Comparison of ENCODE assay signal across 8 cellular contexts in the genomic region with DNA sequence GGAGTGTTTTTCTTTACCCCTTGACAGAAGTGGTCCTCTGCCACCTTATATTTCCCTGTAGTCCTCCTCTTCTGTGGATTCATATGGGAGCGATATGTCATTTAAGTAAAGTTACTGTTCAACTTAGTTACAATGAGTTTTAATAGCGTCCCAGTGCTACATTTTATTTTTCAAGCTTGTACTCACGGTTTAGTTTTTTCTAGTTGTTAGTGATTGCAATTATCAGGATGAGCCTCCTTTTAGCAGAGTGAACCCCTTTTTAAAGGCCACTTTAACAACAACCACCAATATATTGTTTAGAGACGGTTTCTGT. TPM values are rescaled to one million over a fixed set of nuclear protein-coding genes. Genes with fewer than 3 reads are reported as not detected.
DNase-seq lines count a peak whose midpoint lies in the region; TF ChIP-seq lines count a peak whose summit lies in the region.

No MANE protein-coding gene starts in this region.

- no peaks in the 10 kb centered on the region for H3K27me3 Mint-ChIP-seq in nephron (ENCODE audit: low read depth)

- H3K4me3 ChIP-seq in AG10803 (ENCODE audit: low read length) (peak overlapping the region; percentile 94), MG63 (peak overlapping the region; percentile 97), ectodermal cell (ENCODE audit: insufficient read depth, low read depth, low read length) (peak overlapping the region; percentile 98)

- WGBS in ectodermal cell, 2 experiments, result 0% methylated on average over 3 of the region's 4 CpGs; no CpG with 5 or more reads in 1 of the 2 experiments

- H3K4me1 Mint-ChIP-seq in nephron, result peaks cover 30% of the 10 kb centered on the region

- H3K27me3 ChIP-seq in MG63 (no peaks in the 10 kb centered on the region), ectodermal cell (ENCODE audit: control insufficient read depth, insufficient read depth, low read length, poor library complexity, severe bottlenecking) (no peaks in the 10 kb centered on the region)

- DNase-seq in AG10803 (ENCODE audit: low read depth) (no peak), MG63 (no peak), NCI-H748 (lab: John Stamatoyannopoulos, UW; ENCODE audit: unreplicated experiment) (no peak), hepatic stellate cell (ENCODE audit: low spot score) (no peak), iPS-NIHi11 (ENCODE audit: low spot score) (no peak), AG20443 (ENCODE audit: low spot score) (no peak)

- H3K36me3 Mint-ChIP-seq in nephron (ENCODE audit: low read depth), result peaks cover 32% of the 10 kb centered on the region

- peak overlapping the region; percentile 99 to 100 (median 100) for H3K27ac Mint-ChIP-seq in nephron

- H3K4me3 Mint-ChIP-seq in nephron, result peak overlapping the region; percentile 98 to 100 (median 99)

- TF ChIP-seq CTCF in AG10803 (conservative IDR thresholded peaks at IDR 0.05; ENCODE audit: low read length) (no peak), nephron (IDR thresholded peaks at IDR 0.05; ENCODE audit: unreplicated experiment in 3 of 3) (no peak)

- peaks cover 8% of the 10 kb centered on the region for H3K4me1 ChIP-seq in ectodermal cell (ENCODE audit: control insufficient read depth, insufficient read depth, low read length)

- H3K36me3 ChIP-seq in MG63, result peaks cover 52% of the 10 kb centered on the region
- H3K36me3 ChIP-seq in ectodermal cell (ENCODE audit: control insufficient read depth, insufficient read depth, low read length), result no peaks in the 10 kb centered on the region

- no peaks in the 10 kb centered on the region for H3K9me3 ChIP-seq in MG63
- H3K9me3 ChIP-seq in ectodermal cell (ENCODE audit: control insufficient read depth, low read length), result peaks cover 2% of the 10 kb centered on the region

- H3K27ac ChIP-seq in ectodermal cell (ENCODE audit: insufficient read depth, low read depth, low read length, poor library complexity, severe bottlenecking), result no peak overlapping the region

- H3K9me3 Mint-ChIP-seq in nephron, result no peaks in the 10 kb centered on the region

RNA-seq across cellular contexts. Expression of gene PCF11, which starts 1.5 kb away (rescaled TPM):
- 18.0 and 48.3 TPM in 2 replicates for total RNA-seq in MG63 (2014; rRNA removed; shearing (Covaris generic); ENCODE audit: low replicate concordance)
- polyA plus RNA-seq in ectodermal cell (2013, experiment 1 of 4), result 70.8 TPM
- polyA plus RNA-seq in ectodermal cell (2013, experiment 2 of 4), result 64.8 TPM
- 50.8 TPM for polyA plus RNA-seq in ectodermal cell (2013, experiment 3 of 4)
- polyA plus RNA-seq in ectodermal cell (2013, experiment 4 of 4), result 57.3 TPM

RNA-seq across cellular contexts. Expression of gene ANKRD42, which starts 35.1 kb away (rescaled TPM):
- total RNA-seq in MG63 (2014; rRNA removed; shearing (Covaris generic); ENCODE audit: low replicate concordance), result 6.1 and 12.4 TPM in 2 replicates
- polyA plus RNA-seq in ectodermal cell (2013, experiment 1 of 4), result 6.1 TPM
- polyA plus RNA-seq in ectodermal cell (2013, experiment 2 of 4), result 6.5 TPM
- 4.1 TPM for polyA plus RNA-seq in ectodermal cell (2013, experiment 3 of 4)
- polyA plus RNA-seq in ectodermal cell (2013, experiment 4 of 4), result 5.5 TPM
